Comparison of ENCODE assay signal across 9 cellular contexts in genomic region chr15:94412979-94413741, GRCh38.
DNase-seq lines count a peak whose midpoint lies in the region; ATAC-seq and TF ChIP-seq lines count a peak whose summit lies in the region.
"Had no signal": no experiment of that assay in that cellular context is flagged by ENCODE, and none has a peak within 500 bp of the region (broad histone marks: within the 10 kb centered on the region; RNA-seq: fewer than 3 reads in every experiment).

No MANE protein-coding gene starts in this region.

- H3K36me3 ChIP-seq in GM23248 (ENCODE audit: low read depth) (no peaks in the 10 kb centered on the region), prostate gland (no peaks in the 10 kb centered on the region)

- H3K4me1 Mint-ChIP-seq in endothelial cell (ENCODE audit: unreplicated experiment), result peaks cover 22% of the 10 kb centered on the region

- no peak overlapping the region for H3K27ac Mint-ChIP-seq in endothelial cell (ENCODE audit: unreplicated experiment)

- H3K79me2 ChIP-seq in GM23248 (ENCODE audit: insufficient read depth), result no peaks in the 10 kb centered on the region

- H3K27ac ChIP-seq in GM23248 (no peak overlapping the region), prostate gland (no peak overlapping the region)

- TF ChIP-seq CTCF in endothelial cell (IDR thresholded peaks at IDR 0.05; ENCODE audit: unreplicated experiment) (peak; percentile 60), prostate gland (IDR thresholded peaks at IDR 0.05) (peak in 3 of 4 experiments; percentile 31 to 40 (median 37))

- no peak overlapping the region for H3K4me2 ChIP-seq in GM23248 (ENCODE audit: unreplicated experiment)

- no peak overlapping the region for H3K9ac ChIP-seq in GM23248

- H3K4me1 ChIP-seq in GM23248 (ENCODE audit: insufficient read depth), result no peaks in the 10 kb centered on the region
- H3K4me1 ChIP-seq in prostate gland (replicated peaks), result no peaks in the 10 kb centered on the region

- H3K9me3 ChIP-seq in GM23248 (ENCODE audit: low read depth) (no peaks in the 10 kb centered on the region), prostate gland (no peaks in the 10 kb centered on the region)

- H3F3A ChIP-seq in GM23248 (ENCODE audit: insufficient read depth), result no peaks in the 10 kb centered on the region

- WGBS in GM23248 (ENCODE audit: low coverage in 1 of 2, low lambda C conversion rate in 2 of 2, missing lambda C conversion rate in 2 of 2), 2 experiments, result 38 to 44% methylated on average over 6 of the region's 6 CpGs
- 49% methylated on average over 6 of the region's 6 CpGs for WGBS in prostate gland

- peaks cover 2% of the 10 kb centered on the region for H3K27me3 Mint-ChIP-seq in endothelial cell (ENCODE audit: unreplicated experiment)
- H3K27me3 Mint-ChIP-seq: IgD-negative memory B cell had no signal

- peak; percentile 11 for DNase-seq in Daoy (ENCODE audit: low read depth)
- peak; percentile 49 for DNase-seq in GM23248
- peak; percentile 29 for DNase-seq in NCI-H2227 treated with DMSO at 0.1 percent for 48 hours (lab: John Stamatoyannopoulos, UW)
- DNase-seq in endothelial cell (ENCODE audit: low spot score), result peak; percentile 16
- DNase-seq in prostate gland (ENCODE audit: low spot score), result no peak
- no peak for DNase-seq in activated CD4-positive, alpha-beta T cell treated with anti-CD3 and anti-CD28 coated beads, Interleukin-2, amount 50 U/mL, for 48 hours
- DNase-seq in COLO668 (lab: John Stamatoyannopoulos, UW; ENCODE audit: unreplicated experiment), result no peak

- no peaks in the 10 kb centered on the region for H3K27me3 ChIP-seq in GM23248 (replicated peaks; ENCODE audit: insufficient read depth)
- H3K27me3 ChIP-seq in prostate gland (replicated peaks; ENCODE audit: insufficient read depth), result no peaks in the 10 kb centered on the region

- H3K4me3 ChIP-seq in GM23248 (no peak overlapping the region), prostate gland (no peak overlapping the region)

- no peak overlapping the region for H2AFZ ChIP-seq in GM23248

- no peaks in the 10 kb centered on the region for H3K9me2 ChIP-seq in GM23248 (ENCODE audit: insufficient read depth)

- TF ChIP-seq POLR2A in prostate gland (IDR thresholded peaks at IDR 0.05), result no peak

- in situ Hi-C loops in GM23248 (cut with MboI), result no loop called here

- no peaks in the 10 kb centered on the region for H3K9me3 Mint-ChIP-seq in endothelial cell (ENCODE audit: unreplicated experiment)
- H3K9me3 Mint-ChIP-seq: IgD-negative memory B cell had no signal

- intact Hi-C loops in prostate gland (cut with DNase I), result no loop called here

- H3K4me3 Mint-ChIP-seq in endothelial cell (ENCODE audit: unreplicated experiment), result no peak overlapping the region

- no peak for ATAC-seq in GM21737 (IDR thresholded peaks at IDR 0.05; ENCODE audit: unreplicated experiment)

- no peaks in the 10 kb centered on the region for H3K36me3 Mint-ChIP-seq in endothelial cell (ENCODE audit: low read depth, unreplicated experiment)

- no peaks in the 10 kb centered on the region for H4K20me1 ChIP-seq in GM23248 (ENCODE audit: insufficient read depth)

Comparison
In these comparisons a context has a peak if more than half of its experiments do, and no peak if none do; other contexts are left out.
1. DNase-seq: peak in Daoy (single experiment), GM23248 (single experiment), NCI-H2227 treated with DMSO at 0.1 percent for 48 hours (single experiment) and endothelial cell (single experiment); none in prostate gland (single experiment), activated CD4-positive, alpha-beta T cell treated with anti-CD3 and anti-CD28 coated beads, Interleukin-2, amount 50 U/mL, for 48 hours (0 of 2) and COLO668 (single experiment).